Comparison of ENCODE assay signal across 21 cellular contexts in genomic region chr19:57290970-57291369, GRCh38. TPM values are rescaled to one million over a fixed set of nuclear protein-coding genes. Genes with fewer than 3 reads are reported as not detected.
A peak's percentile ranks its signal among the peaks of the same experiment; 100 is the strongest.
DNase-seq lines count a peak whose midpoint lies in the region; ATAC-seq, FAIRE-seq and TF ChIP-seq lines count a peak whose summit lies in the region.
"Had no signal": no experiment of that assay in that cellular context is flagged by ENCODE, and none has a peak within 500 bp of the region (broad histone marks: within the 10 kb centered on the region; RNA-seq: fewer than 3 reads in every experiment).

No MANE protein-coding gene starts in this region.

- intact Hi-C loops in HepG2 (cut with micrococcal nuclease; ENCODE audit: unreplicated experiment) (no loop called here), right lobe of liver (cut with DNase I) (no loop called here), GM12878 (cut with micrococcal nuclease; ENCODE audit: unreplicated experiment) (no loop called here)

- H3K27me3 ChIP-seq in HepG2 (ENCODE audit: control insufficient read depth in 1 of 2, insufficient read depth in 2 of 2, low read length in 2 of 2) (no peaks in the 10 kb centered on the region), right lobe of liver (no peaks in the 10 kb centered on the region), GM12878 (replicated peaks in 1 of 2; ENCODE audit: control insufficient read depth in 2 of 2, insufficient read depth in 2 of 2, low read length in 1 of 2) (no peaks in the 10 kb centered on the region), gastroesophageal sphincter (no peaks in the 10 kb centered on the region)
- H3K27me3 ChIP-seq: BLaER1 had no signal

- peaks cover 22% of the 10 kb centered on the region for H4K20me1 ChIP-seq in HepG2 (ENCODE audit: insufficient read depth, low read length)
- H4K20me1 ChIP-seq in GM12878 (ENCODE audit: control insufficient read depth, insufficient read depth), result no peaks in the 10 kb centered on the region

- TF ChIP-seq EP300 in HepG2 (IDR thresholded peaks at IDR 0.05; ENCODE audit: low read depth in 2 of 2, low read length in 2 of 2) (no peak), HepG2 (CRISPR knock-in tag; IDR thresholded peaks at IDR 0.05; ENCODE audit: borderline replicate concordance) (no peak), GM12878 (IDR thresholded peaks at IDR 0.05; ENCODE audit: borderline replicate concordance in 1 of 2, control insufficient read depth in 1 of 2, low read depth in 2 of 2, low read length in 2 of 2) (no peak), gastroesophageal sphincter (IDR thresholded peaks at IDR 0.05) (no peak)

- H3K27me3 Mint-ChIP-seq in endothelial cell (ENCODE audit: unreplicated experiment), result peaks cover 2% of the 10 kb centered on the region

- H3K4me1 ChIP-seq in HepG2 (ENCODE audit: insufficient read depth, low read length) (no peaks in the 10 kb centered on the region), right lobe of liver (no peaks in the 10 kb centered on the region), GM12878 (ENCODE audit: control insufficient read depth, insufficient read depth, low read length) (no peaks in the 10 kb centered on the region), gastroesophageal sphincter (no peaks in the 10 kb centered on the region)
- H3K4me1 ChIP-seq: BLaER1, HAP-1 had no signal

- DNase-seq in HepG2 (ENCODE audit: low spot score) (no peak), right lobe of liver (no peak), GM12878 (ENCODE audit: low read depth, low spot score) (no peak), endothelial cell (ENCODE audit: low spot score) (no peak)
- no peak for DNase-seq in activated CD4-positive, alpha-beta T cell treated with anti-CD3 and anti-CD28 coated beads for 4 hours
- DNase-seq: 8988T, AML-193, DMS153, DMS79 treated with DMSO at 0.1 percent for 48 hours, EL, IMR-90, KG1 had no signal

- no peaks in the 10 kb centered on the region for H3K4me1 Mint-ChIP-seq in endothelial cell (ENCODE audit: unreplicated experiment)

- no peak overlapping the region for H3K9ac ChIP-seq in HepG2 (ENCODE audit: insufficient read depth, low read depth, low read length)
- no peak overlapping the region for H3K9ac ChIP-seq in GM12878 (ENCODE audit: control insufficient read depth, insufficient read depth, low read length)
- H3K9ac ChIP-seq: BLaER1 had no signal

- RAD21 ChIA-PET in GM12878 (lab: Charles Lee; ENCODE audit: unreplicated experiment), result no interaction called here

- SMC1A ChIA-PET in GM12878 (lab: Charles Lee; ENCODE audit: uncharacterized antibody, unreplicated experiment), result no interaction called here

- no peaks in the 10 kb centered on the region for H3K9me3 ChIP-seq in HepG2 (ENCODE audit: low read length)
- peaks cover 0 to 17% (median under 1%) of the 10 kb centered on the region in 4 donors for H3K9me3 ChIP-seq in right lobe of liver
- peaks cover 37% of the 10 kb centered on the region for H3K9me3 ChIP-seq in GM12878 (replicated peaks; ENCODE audit: control insufficient read depth, insufficient read depth, low read length)
- peaks cover 0 to 68% (median 4%) of the 10 kb centered on the region in 3 donors for H3K9me3 ChIP-seq in gastroesophageal sphincter

- POLR2A ChIA-PET in HepG2 (lab: Yijun Ruan, JAX) (no interaction called here), GM12878 (lab: Charles Lee) (no interaction called here)

- no TSS peak for BruUV-seq in HepG2 (replicated peaks; lab: Mats Ljungman, UMichigan)
- BruUV-seq in GM12878 (replicated peaks; lab: Mats Ljungman, UMichigan), result no TSS peak

- H3K4me3 ChIP-seq in HepG2 (replicated peaks in 1 of 3; ENCODE audit: insufficient read depth in 1 of 3, low read depth in 2 of 3, low read length in 3 of 3) (no peak overlapping the region), right lobe of liver (no peak overlapping the region), GM12878 (no peak overlapping the region), gastroesophageal sphincter (no peak overlapping the region)
- H3K4me3 ChIP-seq: BLaER1, HAP-1 had no signal

- H3K4me3 Mint-ChIP-seq in endothelial cell (ENCODE audit: unreplicated experiment), result peak overlapping the region; percentile 63

- FAIRE-seq in HepG2 (lab: Jason Lieb, UNC) (no peak), GM12878 (lab: Jason Lieb, UNC) (no peak)
- FAIRE-seq: D721Med, G401.6, GM19239, H1 had no signal

- TF ChIP-seq CTCF in HepG2 (CRISPR knock-in tag; IDR thresholded peaks at IDR 0.05), result no peak
- no peak for TF ChIP-seq CTCF in right lobe of liver (IDR thresholded peaks at IDR 0.05)
- no peak for TF ChIP-seq CTCF in GM12878 (IDR thresholded peaks at IDR 0.05 in 2 of 3, conservative IDR thresholded peaks at IDR 0.05 in 1 of 3; ENCODE audit: control insufficient read depth in 2 of 3, extremely low read depth in 1 of 3, insufficient read depth in 1 of 3, low read depth in 3 of 3, low read length in 3 of 3)
- TF ChIP-seq CTCF in endothelial cell (IDR thresholded peaks at IDR 0.05; ENCODE audit: unreplicated experiment), result no peak
- no peak for TF ChIP-seq CTCF in gastroesophageal sphincter (IDR thresholded peaks at IDR 0.05)

- H3K36me3 ChIP-seq in HepG2 (replicated peaks in 1 of 2; ENCODE audit: control insufficient read depth in 1 of 2, insufficient read depth in 2 of 2, low read length in 2 of 2), result peaks cover 19 to 88% of the 10 kb centered on the region in 2 experiments
- H3K36me3 ChIP-seq in right lobe of liver, result peaks cover 0 to 71% (median 35%) of the 10 kb centered on the region in 4 donors
- H3K36me3 ChIP-seq in GM12878 (ENCODE audit: control insufficient read depth in 2 of 2, insufficient read depth in 2 of 2, low read length in 1 of 2), result peaks cover 29 to 64% of the 10 kb centered on the region in 2 experiments
- peaks cover 16 to 100% of the 10 kb centered on the region in 2 donors for H3K36me3 ChIP-seq in gastroesophageal sphincter

- 93% methylated on average over 11 of the region's 11 CpGs for WGBS in HepG2 (ENCODE audit: low lambda C conversion rate)
- 96% methylated on average over 11 of the region's 11 CpGs for WGBS in right lobe of liver (ENCODE audit: insufficient coverage, low coverage, low lambda C conversion rate, missing lambda C conversion rate)
- 94% methylated on average over 11 of the region's 11 CpGs for WGBS in GM12878 (ENCODE audit: insufficient coverage, insufficient replicate concordance, low lambda C conversion rate, missing lambda C conversion rate)
- 91 to 95% methylated on average over 5 to 10 of the region's 11 CpGs for WGBS in gastroesophageal sphincter (ENCODE audit: low coverage in 1 of 2), 2 donors

- no peak overlapping the region for H3K27ac Mint-ChIP-seq in endothelial cell (ENCODE audit: unreplicated experiment)

- H3K4me2 ChIP-seq in HepG2 (ENCODE audit: low read depth, low read length), result no peak overlapping the region
- no peak overlapping the region for H3K4me2 ChIP-seq in GM12878 (ENCODE audit: control insufficient read depth, insufficient read depth)
- H3K4me2 ChIP-seq: BLaER1 had no signal

- H3K9me3 Mint-ChIP-seq in endothelial cell (ENCODE audit: unreplicated experiment), result no peaks in the 10 kb centered on the region

- in situ Hi-C loops in HepG2 (cut with HindIII; ENCODE audit: extremely low pct_ligation_motif_present, low pct_unique_long_range_greater_than_20kb) (no loop called here), GM12878 (cut with MboI) (no loop called here)

- no peak overlapping the region for H3K27ac ChIP-seq in HepG2 (ENCODE audit: extremely low read length, insufficient read depth, low read length)
- H3K27ac ChIP-seq in right lobe of liver, result no peak overlapping the region
- H3K27ac ChIP-seq in GM12878 (ENCODE audit: control insufficient read depth, insufficient read depth), result no peak overlapping the region
- H3K27ac ChIP-seq in gastroesophageal sphincter, result no peak overlapping the region
- H3K27ac ChIP-seq: BLaER1, HL-60 had no signal

- TF ChIP-seq RAD21 in HepG2 (CRISPR knock-in tag; IDR thresholded peaks at IDR 0.05) (no peak), GM12878 (IDR thresholded peaks at IDR 0.05; ENCODE audit: insufficient read depth, low read depth, low read length) (no peak)

- no peak for TF ChIP-seq POLR2A in HepG2 (IDR thresholded peaks at IDR 0.05; ENCODE audit: insufficient read depth in 1 of 2, low read depth in 2 of 2, low read length in 2 of 2)
- TF ChIP-seq POLR2A in right lobe of liver (IDR thresholded peaks at IDR 0.05), result no peak
- TF ChIP-seq POLR2A in GM12878 (IDR thresholded peaks at IDR 0.05; ENCODE audit: low read depth, low read length), result no peak; the same call in 1 of the 2 replicates
- TF ChIP-seq POLR2A in gastroesophageal sphincter (IDR thresholded peaks at IDR 0.05), result no peak

- ATAC-seq in HepG2 (no peak), right lobe of liver (no peak), GM12878 (no peak), gastroesophageal sphincter (no peak), HG02938 (IDR thresholded peaks at IDR 0.05; ENCODE audit: unreplicated experiment) (no peak)

- no peak overlapping the region for H2AFZ ChIP-seq in HepG2 (ENCODE audit: low read length)
- no peak overlapping the region for H2AFZ ChIP-seq in GM12878 (ENCODE audit: control insufficient read depth, low read depth, low read length)

- H3K36me3 Mint-ChIP-seq in endothelial cell (ENCODE audit: low read depth, unreplicated experiment), result peaks cover 72% of the 10 kb centered on the region

- H3K79me2 ChIP-seq in HepG2 (ENCODE audit: insufficient read depth, low read length), result peaks cover 60% of the 10 kb centered on the region
- peaks cover 35% of the 10 kb centered on the region for H3K79me2 ChIP-seq in GM12878 (ENCODE audit: control insufficient read depth, insufficient read depth, low read length)

- CTCF ChIA-PET in HepG2 (lab: Yijun Ruan, JAX; ENCODE audit: low intra/inter-chr PET ratio, low total read pairs) (no interaction called here), GM12878 (lab: Yijun Ruan, JAX) (no interaction called here)

RNA-seq across cellular contexts. Expression of gene ZNF460, which starts 10.7 kb away (rescaled TPM):
- total RNA-seq in HepG2 (2016; rRNA removed; fragmentation: Illumina TruSeq; extraction: Trizol), result 44.8 and 76.3 TPM in 2 replicates
- total RNA-seq in HepG2 (2016; cell fraction: cytosol; rRNA removed; fragmentation: Illumina TruSeq; extraction: Trizol; ENCODE audit: low read depth), result 2.9 and 3.1 TPM in 2 replicates
- 40.9 and 72.0 TPM in 2 replicates for total RNA-seq in HepG2 (2016; cell fraction: insoluble cytoplasmic fraction; rRNA removed; fragmentation: Illumina TruSeq; extraction: Trizol)
- total RNA-seq in HepG2 (2016; cell fraction: membrane; rRNA removed; fragmentation: Illumina TruSeq; extraction: Trizol), result 9.8 and 11.2 TPM in 2 replicates
- total RNA-seq in HepG2 (2016; cell fraction: nucleus; rRNA removed; fragmentation: Illumina TruSeq; extraction: Trizol), result 70.0 and 73.2 TPM in 2 replicates
- polyA plus RNA-seq in HepG2 (2011; rRNA removed), result 14.5 and 15.3 TPM in 2 replicates
- 5.4 and 7.1 TPM in 2 replicates for polyA plus RNA-seq in HepG2 (2011; cell fraction: cytosol; rRNA removed)
- 22.5 and 28.5 TPM in 2 replicates for polyA plus RNA-seq in HepG2 (2011; cell fraction: nucleus; rRNA removed)
- polyA plus RNA-seq in HepG2 (2012), result 1.7 and 1.8 TPM in 2 replicates
- 0.02 TPM in 1 of 2 replicates, not detected in the other for polyA plus RNA-seq in HepG2 (2016; cell fraction: cytosol; fragmentation: Illumina TruSeq; extraction: Trizol; ENCODE audit: low read depth)
- polyA plus RNA-seq in HepG2 (2016; cell fraction: insoluble cytoplasmic fraction; fragmentation: Illumina TruSeq; extraction: Trizol; ENCODE audit: low read depth), result 1.0 and 1.3 TPM in 2 replicates
- 0.12 and 0.14 TPM in 2 replicates for polyA plus RNA-seq in HepG2 (2016; cell fraction: membrane; fragmentation: Illumina TruSeq; extraction: Trizol; ENCODE audit: low read depth)
- polyA plus RNA-seq in HepG2 (2016; cell fraction: nucleus; fragmentation: Illumina TruSeq; extraction: Trizol; ENCODE audit: insufficient read depth, low read depth), result 2.7 and 3.2 TPM in 2 replicates
- 113 and 142 TPM in 2 replicates for polyA minus RNA-seq in HepG2 (2011; rRNA and poly(A)+ RNA removed; ENCODE audit: low replicate concordance)
- polyA minus RNA-seq in HepG2 (2011; cell fraction: cytosol; rRNA and poly(A)+ RNA removed), result 66.3 and 87.7 TPM in 2 replicates
- polyA minus RNA-seq in HepG2 (2011; cell fraction: nucleus; rRNA and poly(A)+ RNA removed), result 149 and 236 TPM in 2 replicates
- 10 to 100 TPM; 15.7 to 24.2 (median 21.8) TPM for total RNA-seq in right lobe of liver
- total RNA-seq in GM12878 (2013; cell fraction: nucleolus; rRNA removed), result 431 and 458 TPM in 2 replicates
- 34.4 and 37.5 TPM in 2 replicates for total RNA-seq in GM12878 (2014; rRNA removed)
- total RNA-seq in GM12878 (2014; rRNA removed; fragmentation: Illumina TruSeq; extraction: Trizol), result 42.4 and 46.5 TPM in 2 replicates
- total RNA-seq in GM12878 (2021), result 41.7 and 43.0 TPM in 2 replicates
- polyA plus RNA-seq in GM12878 (2011; ENCODE audit: low read depth), result 3.1 TPM
- 23.8 and 25.2 TPM in 2 replicates for polyA plus RNA-seq in GM12878 (2011; rRNA removed)
- polyA plus RNA-seq in GM12878 (2011; cell fraction: cytosol; rRNA removed), result 18.2 and 19.4 TPM in 2 replicates
- 15.9 and 20.0 TPM in 2 replicates for polyA plus RNA-seq in GM12878 (2011; cell fraction: nucleus; rRNA removed)
- 3.0 TPM in 2 replicates for polyA plus RNA-seq in GM12878 (2012)
- 1.5 and 2.8 TPM in 2 replicates for polyA plus RNA-seq in GM12878 (2014; fragmentation: Illumina TruSeq; extraction: Trizol)
- under 1 TPM; 0.15 to 0.58 TPM for polyA plus RNA-seq in GM12878 (2014; fragmentation: Nextera tagmentation; extraction: Ambion mirVana)
- polyA plus RNA-seq in GM12878 (2014; rRNA removed), result 7.7 and 8.5 TPM in 2 replicates
- polyA plus RNA-seq in GM12878 (2016; fragmentation: Nextera tagmentation; extraction: Ambion mirVana), result 1 to 10 TPM; 8.0 to 8.9 TPM
- polyA minus RNA-seq in GM12878 (2011; rRNA and poly(A)+ RNA removed), result 238 and 280 TPM in 2 replicates
- 72.3 and 73.4 TPM in 2 replicates for polyA minus RNA-seq in GM12878 (2011; cell fraction: cytosol; rRNA and poly(A)+ RNA removed)
- 77.2 and 85.8 TPM in 2 replicates for polyA minus RNA-seq in GM12878 (2011; cell fraction: nucleus; rRNA and poly(A)+ RNA removed)
- 51.2 TPM for total RNA-seq in endothelial cell (ENCODE audit: unreplicated experiment)
- total RNA-seq in gastroesophageal sphincter, result 10 to 100 TPM; 40.4 to 76.3 (median 65.3) TPM

RNA-seq across cellular contexts. Expression of gene ZNF543, which starts 29.3 kb away (rescaled TPM):
- 8.9 and 10.4 TPM in 2 replicates for total RNA-seq in HepG2 (2016; rRNA removed; fragmentation: Illumina TruSeq; extraction: Trizol)
- 0.62 and 0.81 TPM in 2 replicates for total RNA-seq in HepG2 (2016; cell fraction: cytosol; rRNA removed; fragmentation: Illumina TruSeq; extraction: Trizol; ENCODE audit: low read depth)
- total RNA-seq in HepG2 (2016; cell fraction: insoluble cytoplasmic fraction; rRNA removed; fragmentation: Illumina TruSeq; extraction: Trizol), result 8.0 and 9.3 TPM in 2 replicates
- total RNA-seq in HepG2 (2016; cell fraction: membrane; rRNA removed; fragmentation: Illumina TruSeq; extraction: Trizol), result 4.5 and 4.7 TPM in 2 replicates
- 5.9 and 6.1 TPM in 2 replicates for total RNA-seq in HepG2 (2016; cell fraction: nucleus; rRNA removed; fragmentation: Illumina TruSeq; extraction: Trizol)
- 2.1 and 2.5 TPM in 2 replicates for polyA plus RNA-seq in HepG2 (2011; rRNA removed)
- 1.0 and 1.6 TPM in 2 replicates for polyA plus RNA-seq in HepG2 (2011; cell fraction: cytosol; rRNA removed)
- polyA plus RNA-seq in HepG2 (2011; cell fraction: nucleus; rRNA removed), result 1.9 and 2.4 TPM in 2 replicates
- 1.3 and 1.8 TPM in 2 replicates for polyA plus RNA-seq in HepG2 (2012)
- polyA plus RNA-seq in HepG2 (2016; cell fraction: cytosol; fragmentation: Illumina TruSeq; extraction: Trizol; ENCODE audit: low read depth), result 0.15 TPM in 2 replicates
- polyA plus RNA-seq in HepG2 (2016; cell fraction: insoluble cytoplasmic fraction; fragmentation: Illumina TruSeq; extraction: Trizol; ENCODE audit: low read depth), result 3.1 TPM in 2 replicates
- polyA plus RNA-seq in HepG2 (2016; cell fraction: membrane; fragmentation: Illumina TruSeq; extraction: Trizol; ENCODE audit: low read depth), result 0.85 and 0.98 TPM in 2 replicates
- polyA plus RNA-seq in HepG2 (2016; cell fraction: nucleus; fragmentation: Illumina TruSeq; extraction: Trizol; ENCODE audit: insufficient read depth, low read depth), result 3.5 and 4.7 TPM in 2 replicates
- 4.9 and 6.1 TPM in 2 replicates for polyA minus RNA-seq in HepG2 (2011; rRNA and poly(A)+ RNA removed; ENCODE audit: low replicate concordance)
- polyA minus RNA-seq in HepG2 (2011; cell fraction: cytosol; rRNA and poly(A)+ RNA removed), result 4.7 and 6.4 TPM in 2 replicates
- 6.3 and 11.8 TPM in 2 replicates for polyA minus RNA-seq in HepG2 (2011; cell fraction: nucleus; rRNA and poly(A)+ RNA removed)
- total RNA-seq in right lobe of liver, result 1 to 10 TPM; 1.9 to 2.7 (median 2.4) TPM
- total RNA-seq in GM12878 (2013; cell fraction: nucleolus; rRNA removed), result 20.8 and 22.8 TPM in 2 replicates
- 9.0 and 9.5 TPM in 2 replicates for total RNA-seq in GM12878 (2014; rRNA removed)
- total RNA-seq in GM12878 (2014; rRNA removed; fragmentation: Illumina TruSeq; extraction: Trizol), result 8.5 and 8.6 TPM in 2 replicates
- total RNA-seq in GM12878 (2021), result 7.3 and 8.0 TPM in 2 replicates
- polyA plus RNA-seq in GM12878 (2011; ENCODE audit: low read depth), result 2.7 TPM
- 3.4 and 4.5 TPM in 2 replicates for polyA plus RNA-seq in GM12878 (2011; rRNA removed)
- 2.3 and 2.9 TPM in 2 replicates for polyA plus RNA-seq in GM12878 (2011; cell fraction: cytosol; rRNA removed)
- 2.8 TPM in 2 replicates for polyA plus RNA-seq in GM12878 (2011; cell fraction: nucleus; rRNA removed)
- polyA plus RNA-seq in GM12878 (2012), result 2.7 and 3.0 TPM in 2 replicates
- 2.4 and 2.7 TPM in 2 replicates for polyA plus RNA-seq in GM12878 (2014; fragmentation: Illumina TruSeq; extraction: Trizol)
- under 1 TPM; 0.53 to 0.74 TPM for polyA plus RNA-seq in GM12878 (2014; fragmentation: Nextera tagmentation; extraction: Ambion mirVana)
- 3.2 and 3.5 TPM in 2 replicates for polyA plus RNA-seq in GM12878 (2014; rRNA removed)
- 1 to 10 TPM; 3.7 to 4.3 TPM for polyA plus RNA-seq in GM12878 (2016; fragmentation: Nextera tagmentation; extraction: Ambion mirVana)
- 13.2 and 14.1 TPM in 2 replicates for polyA minus RNA-seq in GM12878 (2011; rRNA and poly(A)+ RNA removed)
- 5.6 TPM in 2 replicates for polyA minus RNA-seq in GM12878 (2011; cell fraction: cytosol; rRNA and poly(A)+ RNA removed)
- 5.6 and 7.7 TPM in 2 replicates for polyA minus RNA-seq in GM12878 (2011; cell fraction: nucleus; rRNA and poly(A)+ RNA removed)
- 13.7 TPM for total RNA-seq in endothelial cell (ENCODE audit: unreplicated experiment)
- 10 to 100 TPM in 1 of 4 donors, 1 to 10 TPM in 3; 9.3 to 11.7 (median 9.7) TPM for total RNA-seq in gastroesophageal sphincter

RNA-seq across cellular contexts. Expression of gene ZNF805, which starts 50.5 kb away (rescaled TPM):
- total RNA-seq in HepG2 (2016; rRNA removed; fragmentation: Illumina TruSeq; extraction: Trizol) (12.8 and 21.8 TPM in 2 replicates), right lobe of liver (1 to 10 TPM; 3.9 to 6.3 (median 5.5) TPM), GM12878 (2014; rRNA removed) (6.5 and 7.3 TPM in 2 replicates), GM12878 (2014; rRNA removed; fragmentation: Illumina TruSeq; extraction: Trizol) (8.9 and 9.4 TPM in 2 replicates), GM12878 (2021) (7.1 and 7.2 TPM in 2 replicates), endothelial cell (ENCODE audit: unreplicated experiment) (20.4 TPM), gastroesophageal sphincter (10 to 100 TPM; 17.4 to 27.8 (median 19.9) TPM)
- 0.40 and 1.3 TPM in 2 replicates for total RNA-seq in HepG2 (2016; cell fraction: cytosol; rRNA removed; fragmentation: Illumina TruSeq; extraction: Trizol; ENCODE audit: low read depth)
- 12.7 and 22.7 TPM in 2 replicates for total RNA-seq in HepG2 (2016; cell fraction: insoluble cytoplasmic fraction; rRNA removed; fragmentation: Illumina TruSeq; extraction: Trizol)
- 4.1 and 4.5 TPM in 2 replicates for total RNA-seq in HepG2 (2016; cell fraction: membrane; rRNA removed; fragmentation: Illumina TruSeq; extraction: Trizol)
- total RNA-seq in HepG2 (2016; cell fraction: nucleus; rRNA removed; fragmentation: Illumina TruSeq; extraction: Trizol), result 13.3 and 15.8 TPM in 2 replicates
- polyA plus RNA-seq in HepG2 (2011; rRNA removed) (5.1 and 5.5 TPM in 2 replicates), GM12878 (2011; rRNA removed) (5.0 and 5.3 TPM in 2 replicates), GM12878 (2014; fragmentation: Illumina TruSeq; extraction: Trizol) (2.4 and 3.6 TPM in 2 replicates), GM12878 (2014; fragmentation: Nextera tagmentation; extraction: Ambion mirVana) (under 1 TPM; 0.31 to 0.42 TPM), GM12878 (2014; rRNA removed) (2.1 and 2.8 TPM in 2 replicates), GM12878 (2016; fragmentation: Nextera tagmentation; extraction: Ambion mirVana) (1 to 10 TPM; 1.5 to 1.8 TPM)
- polyA plus RNA-seq in HepG2 (2011; cell fraction: cytosol; rRNA removed), result 2.4 and 3.2 TPM in 2 replicates
- polyA plus RNA-seq in HepG2 (2011; cell fraction: nucleus; rRNA removed), result 3.4 and 5.3 TPM in 2 replicates
- polyA plus RNA-seq in HepG2 (2012), result 1.8 and 2.0 TPM in 2 replicates
- 0.11 and 0.19 TPM in 2 replicates for polyA plus RNA-seq in HepG2 (2016; cell fraction: cytosol; fragmentation: Illumina TruSeq; extraction: Trizol; ENCODE audit: low read depth)
- 2.2 and 2.5 TPM in 2 replicates for polyA plus RNA-seq in HepG2 (2016; cell fraction: insoluble cytoplasmic fraction; fragmentation: Illumina TruSeq; extraction: Trizol; ENCODE audit: low read depth)
- 0.24 and 0.31 TPM in 2 replicates for polyA plus RNA-seq in HepG2 (2016; cell fraction: membrane; fragmentation: Illumina TruSeq; extraction: Trizol; ENCODE audit: low read depth)
- polyA plus RNA-seq in HepG2 (2016; cell fraction: nucleus; fragmentation: Illumina TruSeq; extraction: Trizol; ENCODE audit: insufficient read depth, low read depth), result 3.3 and 3.4 TPM in 2 replicates
- polyA minus RNA-seq in HepG2 (2011; rRNA and poly(A)+ RNA removed; ENCODE audit: low replicate concordance), result 13.1 and 29.1 TPM in 2 replicates
- polyA minus RNA-seq in HepG2 (2011; cell fraction: cytosol; rRNA and poly(A)+ RNA removed), result 23.1 and 27.6 TPM in 2 replicates
- polyA minus RNA-seq in HepG2 (2011; cell fraction: nucleus; rRNA and poly(A)+ RNA removed), result 22.1 and 35.3 TPM in 2 replicates
- total RNA-seq in GM12878 (2013; cell fraction: nucleolus; rRNA removed), result 33.7 and 33.9 TPM in 2 replicates
- polyA plus RNA-seq in GM12878 (2011; ENCODE audit: low read depth), result 2.7 TPM
- 3.3 and 3.7 TPM in 2 replicates for polyA plus RNA-seq in GM12878 (2011; cell fraction: cytosol; rRNA removed)
- polyA plus RNA-seq in GM12878 (2011; cell fraction: nucleus; rRNA removed), result 3.3 and 4.0 TPM in 2 replicates
- polyA plus RNA-seq in GM12878 (2012), result 2.4 and 3.0 TPM in 2 replicates
- 23.8 and 29.5 TPM in 2 replicates for polyA minus RNA-seq in GM12878 (2011; rRNA and poly(A)+ RNA removed)
- polyA minus RNA-seq in GM12878 (2011; cell fraction: cytosol; rRNA and poly(A)+ RNA removed), result 7.8 and 9.4 TPM in 2 replicates
- polyA minus RNA-seq in GM12878 (2011; cell fraction: nucleus; rRNA and poly(A)+ RNA removed), result 5.9 and 9.9 TPM in 2 replicates

Comparison
In these comparisons a context has a peak if more than half of its experiments do, and no peak if none do; other contexts are left out.
1. Of the 75 proteins assayed by ChIP-seq in both HepG2 and GM12878: peak only in HepG2: none; only in GM12878: none; in both: ZBTB33; in neither: 74.